Comparison of ENCODE assay signal across 8 cellular contexts in the genomic region with DNA sequence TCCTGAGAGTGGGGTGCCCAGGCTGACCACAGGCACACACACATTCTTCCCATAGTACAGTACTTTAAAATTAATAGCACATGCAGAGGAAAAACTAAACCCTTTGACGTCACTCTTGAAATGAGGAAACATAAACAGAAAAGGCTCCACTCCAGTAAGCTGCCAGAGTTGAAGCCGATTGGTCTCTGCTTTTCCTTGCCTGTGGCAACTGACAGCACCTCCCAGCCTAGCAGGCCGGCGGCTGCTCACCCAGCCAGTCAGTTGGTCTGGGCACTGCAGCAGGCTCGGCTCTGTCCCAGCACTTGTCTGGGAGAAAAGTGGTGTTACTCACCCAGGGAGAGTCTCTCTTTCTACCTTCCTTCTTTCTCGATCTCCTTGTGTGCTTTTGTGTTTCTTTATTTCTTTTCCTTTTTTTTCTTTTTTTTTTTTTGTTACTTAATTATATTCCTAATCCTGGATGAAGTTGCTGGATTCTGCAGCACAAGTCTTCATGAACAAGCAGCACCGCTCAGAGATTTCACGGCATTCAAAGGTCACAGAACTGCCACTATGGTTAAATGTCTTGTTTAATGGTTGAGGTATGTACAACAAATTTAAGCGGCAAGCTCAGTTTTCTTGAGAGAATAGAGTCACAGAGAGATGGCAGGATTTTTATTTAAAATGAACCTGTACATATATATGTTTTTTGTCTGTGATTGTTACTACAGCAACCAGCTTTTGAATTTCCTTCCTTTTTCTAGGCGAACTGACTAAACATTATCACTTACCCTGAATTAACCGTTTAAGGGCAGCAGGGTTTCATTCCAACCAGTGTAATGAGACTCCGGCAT. TPM values are rescaled to one million over a fixed set of nuclear protein-coding genes. Genes with fewer than 3 reads are reported as not detected.
A peak's percentile ranks its signal among the peaks of the same experiment; 100 is the strongest.
DNase-seq lines count a peak whose midpoint lies in the region; ATAC-seq and FAIRE-seq lines count a peak whose summit lies in the region.

A gene (plus strand): TSS at position 260 of the 830 bp plus-strand sequence.

- peak within 1 kb of the TSS; percentile 77 for H3K27ac ChIP-seq in caudate nucleus (ENCODE audit: low read depth, low read length)

- H3K4me3 ChIP-seq in skeletal muscle cell (ENCODE audit: low read depth, low read length) = peak within 1 kb of the TSS; percentile 55

- peak; percentile 74 for ATAC-seq in GM21526 (IDR thresholded peaks at IDR 0.05; ENCODE audit: low FRiP score, unreplicated experiment)

- FAIRE-seq in HTR-8/SVneo (lab: Jason Lieb, UNC) = peak; percentile 77

- H3K9me3 Mint-ChIP-seq in immature natural killer cell = no peaks in the 10 kb centered on the region

- peak within 1 kb of the TSS; percentile 64 to 82 (median 70) for H3K4me3 Mint-ChIP-seq in immature natural killer cell

- H3K4me1 Mint-ChIP-seq in immature natural killer cell = peaks cover 15 to 17% of the 10 kb centered on the region in 2 donors

- peaks cover 0 to 4% (median 0%) of the 10 kb centered on the region in 3 donors for H3K27me3 Mint-ChIP-seq in immature natural killer cell (ENCODE audit: low read depth in 3 of 3)

- DNase-seq in DMS79 (lab: John Stamatoyannopoulos, UW) (peak; percentile 17), HTR-8/SVneo (ENCODE audit: insufficient read length, low spot score) (peak; percentile 85), T-helper 9 cell (peak; percentile 2), caudate nucleus (lab: John Stamatoyannopoulos, UW) (peak in 55 of 61 donors; percentile 5 to 91 (median 52)), immature natural killer cell (peak; percentile 26 to 30 (median 26)), skeletal muscle cell (ENCODE audit: low read depth) (peak; percentile 97)
- DNase-seq in NK-92 treated with Interleukin-12 subunit alpha and Interleukin-12 subunit beta, amount 100 ng/mL, for 24 hours (lab: John Stamatoyannopoulos, UW) = no peak

- H3K27ac Mint-ChIP-seq in immature natural killer cell = peak within 1 kb of the TSS in 4 of 6 donors; percentile 2 to 71 (median 30)

- peaks cover 0 to 4% (median 0%) of the 10 kb centered on the region in 3 donors for H3K36me3 Mint-ChIP-seq in immature natural killer cell

RNA-seq across cellular contexts. Expression of the gene that starts here (rescaled TPM):
- under 1 TPM in 1 of 3 donors, not detected in 2; 0.14 TPM for polyA plus RNA-seq in immature natural killer cell

Comparison
In these comparisons a context has a peak if more than half of its experiments do, and no peak if none do; other contexts are left out.
1. Peak in DNase-seq in immature natural killer cell; RNA of the gene not detected or under 1 TPM.